16 cellular contexts compared by ENCODE assay signal in genomic region chr16:49619811-49620157, GRCh38.
DNase-seq lines count a peak whose midpoint lies in the region; ATAC-seq and TF ChIP-seq lines count a peak whose summit lies in the region.
"Had no signal": no experiment of that assay in that cellular context is flagged by ENCODE, and none has a peak within 500 bp of the region (broad histone marks: within the 10 kb centered on the region; RNA-seq: fewer than 3 reads in every experiment).

No MANE protein-coding gene starts in this region.

- H3K4me3 ChIP-seq in HUES6 (ENCODE audit: low read depth, low read length) = no peak overlapping the region
- no peak overlapping the region for H3K4me3 ChIP-seq in coronary artery
- H3K4me3 ChIP-seq in muscle layer of duodenum (ENCODE audit: low read depth in 1 of 2, low read length in 2 of 2) = no peak overlapping the region
- no peak overlapping the region for H3K4me3 ChIP-seq in stomach

- H3K27me3 ChIP-seq in HUES6 (ENCODE audit: control insufficient read depth, insufficient read depth, low read length) = no peaks in the 10 kb centered on the region
- H3K27me3 ChIP-seq in muscle layer of duodenum (ENCODE audit: low read depth, low read length) = no peaks in the 10 kb centered on the region
- H3K27me3 ChIP-seq in stomach = no peaks in the 10 kb centered on the region

- H3K4me1 ChIP-seq in HUES6 (ENCODE audit: control insufficient read depth, insufficient read depth, low read length) = peaks cover 23% of the 10 kb centered on the region
- peaks cover 7 to 24% of the 10 kb centered on the region in 2 donors for H3K4me1 ChIP-seq in muscle layer of duodenum (ENCODE audit: control insufficient read depth in 1 of 2, insufficient read depth in 2 of 2, low read length in 2 of 2)
- H3K4me1 ChIP-seq in stomach = peaks cover 0 to 16% (median 14%) of the 10 kb centered on the region in 4 donors

- no peak for TF ChIP-seq POLR2A in stomach (IDR thresholded peaks at IDR 0.05)

- TF ChIP-seq CTCF in coronary artery (IDR thresholded peaks at IDR 0.05) (no peak), stomach (IDR thresholded peaks at IDR 0.05) (no peak)

- H3K27ac ChIP-seq in HUES6 (ENCODE audit: low read depth, low read length) (0 out of 2 replicates have a peak overlapping the region, but pooled peaks have one; percentile 37), coronary artery (peak overlapping the region; percentile 77 to 84), muscle layer of duodenum (ENCODE audit: low read length) (peak overlapping the region; percentile 36), stomach (peak overlapping the region in 4 of 5 donors; percentile 47 to 70 (median 55))
- H3K27ac ChIP-seq: C4-2B had no signal

- H3K9me3 ChIP-seq in HUES6 (ENCODE audit: control insufficient read depth, insufficient read depth, low read depth, low read length) (no peaks in the 10 kb centered on the region), muscle layer of duodenum (ENCODE audit: control insufficient read depth in 1 of 2, low read length in 2 of 2) (no peaks in the 10 kb centered on the region), stomach (no peaks in the 10 kb centered on the region)

- TF ChIP-seq EP300 in stomach (IDR thresholded peaks at IDR 0.05) = no peak

- ATAC-seq in GM19463 (IDR thresholded peaks at IDR 0.05; ENCODE audit: unreplicated experiment) = no peak
- ATAC-seq: natural killer cell had no signal

- intact Hi-C loops in stomach (cut with DNase I; ENCODE audit: low total_unique reads) = no loop called here

- peak overlapping the region; percentile 9 for H3K9ac ChIP-seq in HUES6 (ENCODE audit: low read length)

- 70 to 90% (median 83%) methylated on average over 2 of the region's 2 CpGs for WGBS in stomach, 5 donors

- peak; percentile 60 for DNase-seq in coronary artery (ENCODE audit: low spot score)
- DNase-seq in stomach = peak; percentile 7
- no peak for DNase-seq in NCI-H748 (lab: John Stamatoyannopoulos, UW; ENCODE audit: unreplicated experiment)
- DNase-seq in stimulated activated CD4-positive, alpha-beta T cell treated with anti-CD3 and anti-CD28 coated beads, Interleukin-2, amount 100 ng/mL, for 48 hours = no peak
- no peak for DNase-seq in NCI-H2171 (lab: John Stamatoyannopoulos, UW)
- DNase-seq: activated CD4-positive, alpha-beta T cell treated with anti-CD3 and anti-CD28 coated beads, Interleukin-2, amount 10 ng/mL, durations not matched to agents 24 days and 14 days; MM.1S; NCI-H146; NCI-H748 treated with DMSO at 0.1 percent for 48 hours; stimulated activated CD4-positive, alpha-beta T cell treated with anti-CD3 and anti-CD28 coated beads, Interleukin-12 subunit alpha, Interleukin-12 subunit beta, amount 100 ng/mL, for 4 hours; T-helper 1 cell had no signal

- H3K36me3 ChIP-seq in HUES6 (ENCODE audit: control insufficient read depth, insufficient read depth, low read length) = no peaks in the 10 kb centered on the region; the same call in 1 of the 2 replicates
- H3K36me3 ChIP-seq in muscle layer of duodenum (ENCODE audit: control insufficient read depth in 1 of 2, insufficient read depth in 2 of 2, low read length in 2 of 2) = no peaks in the 10 kb centered on the region
- H3K36me3 ChIP-seq in stomach = no peaks in the 10 kb centered on the region

Comparison
In these comparisons a context has a peak if more than half of its experiments do, and no peak if none do; other contexts are left out.
1. DNase-seq: peak in coronary artery (single experiment) and stomach (single experiment); none in NCI-H748 (single experiment), stimulated activated CD4-positive, alpha-beta T cell treated with anti-CD3 and anti-CD28 coated beads, Interleukin-2, amount 100 ng/mL, for 48 hours (0 of 2) and NCI-H2171 (single experiment).
2. Peak in every context shown above with its lines, with median percentiles within 50 percentile points of each other: H3K27ac ChIP-seq.